1 cellular context compared by ENCODE assay signal in genomic region chr10:52771534-52772455, GRCh38.
TF ChIP-seq lines count a peak whose summit lies in the region.

No MANE protein-coding gene starts in this region.

TF ChIP-seq in HepG2, 621 proteins besides CTCF, POLR2A, EP300 and RAD21 (continued from another document):
- TF ChIP-seq ARID4A (CRISPR knock-in tag; IDR thresholded peaks at IDR 0.05; ENCODE audit: borderline replicate concordance) (peak; percentile 32; the same call in 1 of the 2 replicates), HNF1B (CRISPR knock-in tag; IDR thresholded peaks at IDR 0.05) (peak; percentile 53; the same call in 1 of the 2 replicates), ZNF574 (CRISPR knock-in tag; IDR thresholded peaks at IDR 0.05) (no peak), ZNF781 (CRISPR knock-in tag; IDR thresholded peaks at IDR 0.05; ENCODE audit: borderline replicate concordance, not compliant biosample characterization) (no peak), ZNF549 (CRISPR knock-in tag; IDR thresholded peaks at IDR 0.05) (no peak), RXRB (CRISPR knock-in tag; IDR thresholded peaks at IDR 0.05; ENCODE audit: borderline replicate concordance) (peak; percentile 98), ZNF414 (CRISPR knock-in tag; IDR thresholded peaks at IDR 0.05) (peak; percentile 61; the same call in 1 of the 2 replicates), RARA (CRISPR knock-in tag; IDR thresholded peaks at IDR 0.05) (peak; percentile 97), PBX2 (CRISPR knock-in tag; IDR thresholded peaks at IDR 0.05) (no peak), DPF2 (CRISPR knock-in tag; IDR thresholded peaks at IDR 0.05; ENCODE audit: borderline replicate concordance, low read depth) (peak; percentile 58; the same call in 1 of the 2 replicates), GATAD2A (CRISPR knock-in tag; IDR thresholded peaks at IDR 0.05) (peak; percentile 83), ZNF101 (CRISPR knock-in tag; IDR thresholded peaks at IDR 0.05; ENCODE audit: borderline replicate concordance, low read depth) (no peak), HHEX (CRISPR knock-in tag; IDR thresholded peaks at IDR 0.05) (peak; percentile 54), ZFP82 (CRISPR knock-in tag; IDR thresholded peaks at IDR 0.05; ENCODE audit: borderline replicate concordance) (no peak), MEF2D (CRISPR knock-in tag; IDR thresholded peaks at IDR 0.05) (peak; percentile 94), TBX2 (CRISPR knock-in tag; IDR thresholded peaks at IDR 0.05; ENCODE audit: borderline replicate concordance) (peak; percentile 97), CREM (IDR thresholded peaks at IDR 0.05) (peak; percentile 79), CREM (CRISPR knock-in tag; IDR thresholded peaks at IDR 0.05) (no peak), NFKBIZ (CRISPR knock-in tag; IDR thresholded peaks at IDR 0.05) (0 out of 2 replicates have a peak, but pooled peaks have one; percentile 24), FOXO4 (CRISPR knock-in tag; conservative IDR thresholded peaks at IDR 0.05) (0 out of 2 replicates have a peak, but pooled peaks have one; percentile 64), ASH2L (IDR thresholded peaks at IDR 0.05; ENCODE audit: insufficient read length, low read depth, low read length) (peak; percentile 48), ATF3 (CRISPR knock-in tag; IDR thresholded peaks at IDR 0.05) (no peak)
